Comparison of ENCODE assay signal across 8 cellular contexts in genomic region chr15:46304320-46304719, GRCh38.
DNase-seq lines count a peak whose midpoint lies in the region; ATAC-seq, FAIRE-seq and TF ChIP-seq lines count a peak whose summit lies in the region.

No MANE protein-coding gene starts in this region.

- no peak overlapping the region for H3K4me3 ChIP-seq in cardiac fibroblast (replicated peaks in 1 of 2; ENCODE audit: low read depth in 2 of 2, low read length in 2 of 2)
- no peak overlapping the region for H3K4me3 ChIP-seq in small intestine (ENCODE audit: low read depth in 1 of 2, low read length in 2 of 2)

- no peak overlapping the region for H3K27ac ChIP-seq in small intestine (ENCODE audit: low read depth in 1 of 2, low read length in 1 of 2)

- no peak for FAIRE-seq in small intestine (lab: Jason Lieb, UNC)

- H3K27me3 ChIP-seq in small intestine (ENCODE audit: control insufficient read depth in 2 of 2, insufficient read depth in 2 of 2, low read length in 2 of 2) = no peaks in the 10 kb centered on the region

- ATAC-seq in activated T-cell treated with anti-CD3 and anti-CD28 coated beads, Interleukin-2, amount 50 U/mL, for 4 hours = no peak
- ATAC-seq in stimulated activated naive CD8-positive, alpha-beta T cell treated with anti-CD3 and anti-CD28 coated beads, Interleukin-15, Interleukin-2, amounts not matched to agents 100 U/mL and 50 U/mL, for 24 hours = no peak

- no peaks in the 10 kb centered on the region for H3K9me3 Mint-ChIP-seq in activated T-cell treated with anti-CD3 and anti-CD28 coated beads, Interleukin-2, amount 50 U/mL, for 4 hours

- no peaks in the 10 kb centered on the region for H3K36me3 ChIP-seq in small intestine (ENCODE audit: control insufficient read depth in 2 of 2, insufficient read depth in 2 of 2, low read length in 2 of 2)

- 73 to 78% (median 78%) methylated on average over 4 of the region's 4 CpGs for WGBS in small intestine, 3 donors

- H3K4me3 Mint-ChIP-seq in activated T-cell treated with anti-CD3 and anti-CD28 coated beads, Interleukin-2, amount 50 U/mL, for 4 hours = no peak overlapping the region

- H3K4me1 Mint-ChIP-seq in activated T-cell treated with anti-CD3 and anti-CD28 coated beads, Interleukin-2, amount 50 U/mL, for 4 hours (ENCODE audit: low read depth) = no peaks in the 10 kb centered on the region

- TF ChIP-seq CTCF in cardiac fibroblast (IDR thresholded peaks at IDR 0.05; ENCODE audit: low read depth, low read length) = peak; percentile 31

- H3K4me1 ChIP-seq in small intestine (ENCODE audit: control insufficient read depth in 2 of 2, insufficient read depth in 1 of 2, low read depth in 1 of 2, low read length in 1 of 2) = no peaks in the 10 kb centered on the region

- no peaks in the 10 kb centered on the region for H3K36me3 Mint-ChIP-seq in activated T-cell treated with anti-CD3 and anti-CD28 coated beads, Interleukin-2, amount 50 U/mL, for 4 hours (ENCODE audit: insufficient read depth)

- H3K9me3 ChIP-seq in small intestine (ENCODE audit: control insufficient read depth, low read depth) = no peaks in the 10 kb centered on the region

- DNase-seq in activated T-cell treated with anti-CD3 and anti-CD28 coated beads for 24 hours (ENCODE audit: low read depth) (peak; percentile 0), LoVo (ENCODE audit: low spot score) (peak; percentile 54), cardiac fibroblast (ENCODE audit: low read depth in 2 of 2) (peak in 1 of 2 donors; percentile 13), small intestine (peak; percentile 7), NCI-H345 (lab: John Stamatoyannopoulos, UW) (no peak)
- no peak for DNase-seq in activated T-cell treated with anti-CD3 and anti-CD28 coated beads, Interleukin-2, amount 50 U/mL, for 4 hours
- no peak for DNase-seq in stimulated activated naive CD8-positive, alpha-beta T cell treated with anti-CD3 and anti-CD28 coated beads, Interleukin-15, Interleukin-2, amounts not matched to agents 100 U/mL and 50 U/mL, for 24 hours
- DNase-seq in activated effector memory CD4-positive, alpha-beta T cell treated with anti-CD3 and anti-CD28 coated beads, Interleukin-2, amount 50 U/mL, for 16 hours = no peak

- H3K27me3 Mint-ChIP-seq in activated T-cell treated with anti-CD3 and anti-CD28 coated beads, Interleukin-2, amount 50 U/mL, for 4 hours (ENCODE audit: low read depth) = no peaks in the 10 kb centered on the region

Comparison
In these comparisons a context has a peak if more than half of its experiments do, and no peak if none do; other contexts are left out.
1. DNase-seq: peak in activated T-cell treated with anti-CD3 and anti-CD28 coated beads for 24 hours (single experiment), LoVo (single experiment) and small intestine (single experiment); none in activated T-cell treated with anti-CD3 and anti-CD28 coated beads, Interleukin-2, amount 50 U/mL, for 4 hours (single experiment), stimulated activated naive CD8-positive, alpha-beta T cell treated with anti-CD3 and anti-CD28 coated beads, Interleukin-15, Interleukin-2, amounts not matched to agents 100 U/mL and 50 U/mL, for 24 hours (single experiment), NCI-H345 (single experiment) and activated effector memory CD4-positive, alpha-beta T cell treated with anti-CD3 and anti-CD28 coated beads, Interleukin-2, amount 50 U/mL, for 16 hours (single experiment).